14 cellular contexts compared by ENCODE assay signal in the genomic region with DNA sequence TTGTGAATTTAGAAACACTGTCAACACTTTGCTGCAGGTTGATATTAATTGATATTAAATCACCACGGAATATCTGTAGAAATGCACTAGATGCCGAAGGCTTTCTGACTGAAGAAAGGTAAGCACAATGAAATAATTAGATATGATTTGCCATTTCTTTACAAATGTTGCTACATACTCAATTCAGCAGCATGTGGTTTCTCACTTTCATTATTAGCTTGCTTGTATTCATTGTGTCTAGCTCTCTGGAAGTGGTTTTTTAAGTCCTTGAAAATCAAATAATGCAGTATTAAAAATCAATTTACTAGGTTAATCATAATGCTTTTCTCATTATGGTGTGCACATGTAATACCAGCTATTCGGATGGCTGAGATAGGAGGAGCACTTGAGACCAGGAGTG.
DNase-seq lines count a peak whose midpoint lies in the region; ATAC-seq and TF ChIP-seq lines count a peak whose summit lies in the region.
"Had no signal": no experiment of that assay in that cellular context is flagged by ENCODE, and none has a peak within 500 bp of the region (broad histone marks: within the 10 kb centered on the region; RNA-seq: fewer than 3 reads in every experiment).

No MANE protein-coding gene starts in this region.

- H3K4me1 ChIP-seq in upper lobe of left lung: peaks cover 4 to 12% (median 7%) of the 10 kb centered on the region in 4 donors

- H3K27ac Mint-ChIP-seq in T-cell: no peak overlapping the region

- ATAC-seq in GM18519 (IDR thresholded peaks at IDR 0.05; ENCODE audit: low FRiP score, unreplicated experiment) (peak; percentile 36), GM21381 (IDR thresholded peaks at IDR 0.05; ENCODE audit: unreplicated experiment) (peak; percentile 38), HG02973 (IDR thresholded peaks at IDR 0.05; ENCODE audit: unreplicated experiment) (peak; percentile 40), HG03575 (IDR thresholded peaks at IDR 0.05; ENCODE audit: extremely low read depth, insufficient number of reproducible peaks, low FRiP score, unreplicated experiment) (peak; percentile 25), T-cell (replicated peaks in 1 of 4) (no peak), GM21423 (IDR thresholded peaks at IDR 0.05; ENCODE audit: unreplicated experiment) (no peak), upper lobe of left lung (ENCODE audit: low FRiP score in 2 of 2) (no peak)

- CTCF ChIA-PET in T-cell (lab: Charles Lee): no interaction called here

- no peak for DNase-seq in T-cell
- no peak for DNase-seq in NCI-H2081 treated with DMSO at 0.1 percent for 48 hours (lab: John Stamatoyannopoulos, UW)
- no peak for DNase-seq in upper lobe of left lung
- DNase-seq: activated CD4-positive, alpha-beta T cell treated with anti-CD3 and anti-CD28 coated beads, Interleukin-2, amount 50 U/mL, for 1 hour; activated naive CD4-positive, alpha-beta T cell; BE2C; caudate nucleus; hippocampal formation had no signal

- POLR2A ChIA-PET in T-cell (lab: Charles Lee): no interaction called here

- H3K36me3 Mint-ChIP-seq in T-cell: no peaks in the 10 kb centered on the region

- 85 to 95% methylated on average over 3 of the region's 3 CpGs for whole genome bisulfite sequencing in upper lobe of left lung, 2 donors

- no peaks in the 10 kb centered on the region for H3K27me3 ChIP-seq in upper lobe of left lung
- H3K27me3 ChIP-seq: BE2C had no signal

- TF ChIP-seq POLR2A in upper lobe of left lung (IDR thresholded peaks at IDR 0.05): no peak

- TF ChIP-seq EP300 in upper lobe of left lung (IDR thresholded peaks at IDR 0.05): no peak

- no peak overlapping the region for H3K4me3 Mint-ChIP-seq in T-cell
- H3K4me3 Mint-ChIP-seq: memory B cell had no signal

- H3K27me3 Mint-ChIP-seq in T-cell: peaks cover 0 to 5% of the 10 kb centered on the region in 2 donors
- H3K27me3 Mint-ChIP-seq: memory B cell had no signal

- H3K9me3 Mint-ChIP-seq in T-cell: no peaks in the 10 kb centered on the region
- H3K9me3 Mint-ChIP-seq: memory B cell had no signal

- peaks cover 4 to 6% (median 6%) of the 10 kb centered on the region in 3 donors for H3K4me1 Mint-ChIP-seq in T-cell

- TF ChIP-seq CTCF in upper lobe of left lung (IDR thresholded peaks at IDR 0.05): no peak

- H3K27ac ChIP-seq in upper lobe of left lung: no peak overlapping the region

- H3K4me3 ChIP-seq in upper lobe of left lung: no peak overlapping the region

- H3K36me3 ChIP-seq in upper lobe of left lung: no peaks in the 10 kb centered on the region
- H3K36me3 ChIP-seq: BE2C had no signal

- no peaks in the 10 kb centered on the region for H3K9me3 ChIP-seq in upper lobe of left lung
- H3K9me3 ChIP-seq: BE2C had no signal

Comparison
In these comparisons a context has a peak if more than half of its experiments do, and no peak if none do; other contexts are left out.
1. ATAC-seq: peak in GM18519 (single experiment), GM21381 (single experiment), HG02973 (single experiment) and HG03575 (single experiment); none in T-cell (0 of 4), GM21423 (single experiment) and upper lobe of left lung (0 of 2).